Comparison of ENCODE assay signal across 9 cellular contexts in the genomic region with DNA sequence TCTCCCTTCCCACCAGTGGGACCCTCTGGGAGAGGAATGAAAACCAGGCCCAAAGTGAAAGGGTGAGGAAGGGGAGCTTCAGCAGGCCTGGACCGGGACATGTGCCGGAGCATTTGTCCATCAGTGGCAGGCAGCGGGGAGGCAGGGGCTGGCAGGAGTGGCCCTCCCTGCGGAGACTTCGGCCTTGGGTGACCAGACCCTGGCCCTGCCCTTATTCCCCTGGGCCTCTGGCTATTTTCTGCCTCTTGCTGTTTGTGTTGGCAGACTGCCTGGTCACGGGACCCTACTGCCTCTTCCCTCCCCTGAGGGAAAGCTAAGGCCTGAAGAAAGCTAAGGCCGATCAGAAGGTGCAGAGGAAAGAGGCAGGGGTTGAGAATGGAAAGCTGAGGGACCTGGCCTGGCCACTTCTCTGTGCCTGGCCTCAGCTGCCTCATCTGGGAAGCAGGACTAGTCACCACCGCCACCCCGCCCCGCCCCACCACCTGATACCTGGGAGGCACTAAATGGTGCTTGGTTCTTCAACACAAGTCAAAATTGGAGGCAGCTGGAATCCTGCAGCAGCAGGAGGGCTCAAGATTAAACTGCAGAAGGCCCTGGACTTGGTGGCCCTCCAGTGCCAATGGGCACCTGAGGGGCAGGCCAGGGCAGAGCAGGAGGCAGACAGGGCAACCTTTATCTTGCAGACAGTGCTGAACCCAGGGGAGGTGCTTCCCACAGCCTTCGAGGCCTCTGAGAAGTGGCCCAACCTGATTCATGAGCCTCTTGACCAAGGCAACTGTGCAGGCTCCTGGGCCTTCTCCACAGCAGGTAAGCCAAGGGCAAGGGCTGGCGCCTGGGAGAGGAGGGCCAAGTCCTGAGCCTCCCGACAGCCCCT. TPM values are rescaled to one million over a fixed set of nuclear protein-coding genes. Genes with fewer than 3 reads are reported as not detected.
A peak's percentile ranks its signal among the peaks of the same experiment; 100 is the strongest.
DNase-seq lines count a peak whose midpoint lies in the region; ATAC-seq and TF ChIP-seq lines count a peak whose summit lies in the region.
"Had no signal": no experiment of that assay in that cellular context is flagged by ENCODE, and none has a peak within 500 bp of the region (broad histone marks: within the 10 kb centered on the region; RNA-seq: fewer than 3 reads in every experiment).

No MANE protein-coding gene starts in this region.

- no peak for ATAC-seq in GM21447 (IDR thresholded peaks at IDR 0.05; ENCODE audit: unreplicated experiment)

- DNase-seq in DMS53 (lab: John Stamatoyannopoulos, UW), result peak; percentile 55
- peak; percentile 76 to 82 for DNase-seq in SJCRH30
- peak in 23 of 42 donors; percentile 7 to 65 (median 37) for DNase-seq in head of caudate nucleus
- peak; percentile 48 for DNase-seq in prostate gland (ENCODE audit: low spot score)
- DNase-seq in NCI-H446 treated with DMSO at 0.1 percent for 48 hours (lab: John Stamatoyannopoulos, UW), result no peak
- no peak for DNase-seq in NOMO-1 treated with DMSO at 0.1 percent for 48 hours (lab: John Stamatoyannopoulos, UW; ENCODE audit: unreplicated experiment)
- no peak for DNase-seq in NCI-H446 (lab: John Stamatoyannopoulos, UW)
- DNase-seq: NK-92 treated with Interleukin-12 subunit alpha and Interleukin-12 subunit beta, amount 100 ng/mL, for 24 hours had no signal

- TF ChIP-seq POLR2A in prostate gland (IDR thresholded peaks at IDR 0.05), result no peak

- H3K4me3 ChIP-seq in SJCRH30 (no peak overlapping the region), prostate gland (no peak overlapping the region)

- 62% methylated on average over 13 of the region's 13 CpGs for WGBS in prostate gland

- H3K4me1 ChIP-seq in SJCRH30 (peaks cover 20% of the 10 kb centered on the region; the same call in 1 of the 2 replicates), prostate gland (replicated peaks) (no peaks in the 10 kb centered on the region)

- H3K27ac ChIP-seq in SJCRH30 (no peak overlapping the region), prostate gland (peak overlapping the region; percentile 66 to 68)

- intact Hi-C loops in head of caudate nucleus (cut with DNase I) (no loop called here), prostate gland (cut with DNase I) (no loop called here)

- H3K9me3 ChIP-seq in SJCRH30 (replicated peaks) (no peaks in the 10 kb centered on the region), prostate gland (no peaks in the 10 kb centered on the region)

- H3K36me3 ChIP-seq in SJCRH30 (no peaks in the 10 kb centered on the region), prostate gland (no peaks in the 10 kb centered on the region)

- H3K27me3 ChIP-seq in SJCRH30 (peaks cover 18% of the 10 kb centered on the region; the same call in 1 of the 2 replicates), prostate gland (replicated peaks; ENCODE audit: insufficient read depth) (no peaks in the 10 kb centered on the region)

- no peak for TF ChIP-seq CTCF in prostate gland (IDR thresholded peaks at IDR 0.05)

RNA-seq across cellular contexts. Expression of gene TINAGL1, which starts 7.9 kb away (rescaled TPM):
- total RNA-seq in SJCRH30 (2014; rRNA removed; shearing (Covaris generic)), result 0.56 and 1.2 TPM in 2 replicates
- total RNA-seq in prostate gland, result 100 to 1,000 TPM; 103 to 134 TPM

RNA-seq across cellular contexts. Expression of gene HCRTR1, which starts 33.3 kb away (rescaled TPM):
- total RNA-seq in SJCRH30 (2014; rRNA removed; shearing (Covaris generic)), result not detected in 2 replicates
- total RNA-seq in prostate gland, result not detected

Comparison
In these comparisons a context has a peak if more than half of its experiments do, and no peak if none do; other contexts are left out.
1. DNase-seq: peak in DMS53 (single experiment), SJCRH30 (2 of 2), head of caudate nucleus (23 of 42) and prostate gland (single experiment); none in NCI-H446 treated with DMSO at 0.1 percent for 48 hours (single experiment), NOMO-1 treated with DMSO at 0.1 percent for 48 hours (single experiment) and NCI-H446 (0 of 2).
2. RNA of gene TINAGL1, which starts 7.9 kb away (total RNA-seq): 103 to 134 TPM in prostate gland; 0.56 to 1.2 TPM in SJCRH30; every median in the first group is over 10 times any median in the second.